ENCODE assay signal across 1 cellular context in the genomic region with DNA sequence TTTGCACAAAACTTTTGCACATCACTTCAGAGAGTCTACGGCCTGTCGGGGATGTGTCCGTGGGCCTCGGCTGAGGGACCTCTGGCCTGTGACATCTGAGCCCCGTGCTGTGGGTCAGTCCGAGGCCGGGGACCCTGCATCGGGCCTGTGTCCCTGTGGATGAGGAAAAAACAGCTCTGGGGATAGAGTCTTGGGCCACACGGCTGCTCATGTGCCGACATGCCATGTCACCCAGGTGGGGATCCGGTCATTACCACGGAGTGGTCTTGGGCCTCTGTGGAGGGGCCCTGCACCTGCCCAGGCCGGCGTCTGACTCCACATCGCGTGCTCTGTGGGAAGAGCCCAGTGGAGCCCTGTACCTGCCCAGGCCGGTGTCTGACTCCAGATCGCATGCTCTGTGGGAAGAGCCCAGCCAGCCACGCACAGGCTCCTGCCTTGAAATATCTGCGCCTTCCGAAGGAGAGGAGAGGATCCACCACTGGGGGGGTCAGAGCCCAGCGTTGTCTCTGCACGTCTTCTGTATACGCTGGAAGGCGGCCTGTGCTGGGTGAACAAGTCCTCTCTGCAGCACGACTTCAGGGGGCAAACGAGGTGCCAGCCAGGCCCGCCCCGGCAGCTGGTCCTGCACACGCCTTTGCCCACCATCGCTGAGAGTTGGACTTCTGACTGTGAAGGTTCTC.
TF ChIP-seq lines count a peak whose summit lies in the region.

No MANE protein-coding gene starts in this region.

TF ChIP-seq in H1, 55 proteins besides CTCF, POLR2A, EP300 and RAD21:
- TF ChIP-seq, protein P1, sequence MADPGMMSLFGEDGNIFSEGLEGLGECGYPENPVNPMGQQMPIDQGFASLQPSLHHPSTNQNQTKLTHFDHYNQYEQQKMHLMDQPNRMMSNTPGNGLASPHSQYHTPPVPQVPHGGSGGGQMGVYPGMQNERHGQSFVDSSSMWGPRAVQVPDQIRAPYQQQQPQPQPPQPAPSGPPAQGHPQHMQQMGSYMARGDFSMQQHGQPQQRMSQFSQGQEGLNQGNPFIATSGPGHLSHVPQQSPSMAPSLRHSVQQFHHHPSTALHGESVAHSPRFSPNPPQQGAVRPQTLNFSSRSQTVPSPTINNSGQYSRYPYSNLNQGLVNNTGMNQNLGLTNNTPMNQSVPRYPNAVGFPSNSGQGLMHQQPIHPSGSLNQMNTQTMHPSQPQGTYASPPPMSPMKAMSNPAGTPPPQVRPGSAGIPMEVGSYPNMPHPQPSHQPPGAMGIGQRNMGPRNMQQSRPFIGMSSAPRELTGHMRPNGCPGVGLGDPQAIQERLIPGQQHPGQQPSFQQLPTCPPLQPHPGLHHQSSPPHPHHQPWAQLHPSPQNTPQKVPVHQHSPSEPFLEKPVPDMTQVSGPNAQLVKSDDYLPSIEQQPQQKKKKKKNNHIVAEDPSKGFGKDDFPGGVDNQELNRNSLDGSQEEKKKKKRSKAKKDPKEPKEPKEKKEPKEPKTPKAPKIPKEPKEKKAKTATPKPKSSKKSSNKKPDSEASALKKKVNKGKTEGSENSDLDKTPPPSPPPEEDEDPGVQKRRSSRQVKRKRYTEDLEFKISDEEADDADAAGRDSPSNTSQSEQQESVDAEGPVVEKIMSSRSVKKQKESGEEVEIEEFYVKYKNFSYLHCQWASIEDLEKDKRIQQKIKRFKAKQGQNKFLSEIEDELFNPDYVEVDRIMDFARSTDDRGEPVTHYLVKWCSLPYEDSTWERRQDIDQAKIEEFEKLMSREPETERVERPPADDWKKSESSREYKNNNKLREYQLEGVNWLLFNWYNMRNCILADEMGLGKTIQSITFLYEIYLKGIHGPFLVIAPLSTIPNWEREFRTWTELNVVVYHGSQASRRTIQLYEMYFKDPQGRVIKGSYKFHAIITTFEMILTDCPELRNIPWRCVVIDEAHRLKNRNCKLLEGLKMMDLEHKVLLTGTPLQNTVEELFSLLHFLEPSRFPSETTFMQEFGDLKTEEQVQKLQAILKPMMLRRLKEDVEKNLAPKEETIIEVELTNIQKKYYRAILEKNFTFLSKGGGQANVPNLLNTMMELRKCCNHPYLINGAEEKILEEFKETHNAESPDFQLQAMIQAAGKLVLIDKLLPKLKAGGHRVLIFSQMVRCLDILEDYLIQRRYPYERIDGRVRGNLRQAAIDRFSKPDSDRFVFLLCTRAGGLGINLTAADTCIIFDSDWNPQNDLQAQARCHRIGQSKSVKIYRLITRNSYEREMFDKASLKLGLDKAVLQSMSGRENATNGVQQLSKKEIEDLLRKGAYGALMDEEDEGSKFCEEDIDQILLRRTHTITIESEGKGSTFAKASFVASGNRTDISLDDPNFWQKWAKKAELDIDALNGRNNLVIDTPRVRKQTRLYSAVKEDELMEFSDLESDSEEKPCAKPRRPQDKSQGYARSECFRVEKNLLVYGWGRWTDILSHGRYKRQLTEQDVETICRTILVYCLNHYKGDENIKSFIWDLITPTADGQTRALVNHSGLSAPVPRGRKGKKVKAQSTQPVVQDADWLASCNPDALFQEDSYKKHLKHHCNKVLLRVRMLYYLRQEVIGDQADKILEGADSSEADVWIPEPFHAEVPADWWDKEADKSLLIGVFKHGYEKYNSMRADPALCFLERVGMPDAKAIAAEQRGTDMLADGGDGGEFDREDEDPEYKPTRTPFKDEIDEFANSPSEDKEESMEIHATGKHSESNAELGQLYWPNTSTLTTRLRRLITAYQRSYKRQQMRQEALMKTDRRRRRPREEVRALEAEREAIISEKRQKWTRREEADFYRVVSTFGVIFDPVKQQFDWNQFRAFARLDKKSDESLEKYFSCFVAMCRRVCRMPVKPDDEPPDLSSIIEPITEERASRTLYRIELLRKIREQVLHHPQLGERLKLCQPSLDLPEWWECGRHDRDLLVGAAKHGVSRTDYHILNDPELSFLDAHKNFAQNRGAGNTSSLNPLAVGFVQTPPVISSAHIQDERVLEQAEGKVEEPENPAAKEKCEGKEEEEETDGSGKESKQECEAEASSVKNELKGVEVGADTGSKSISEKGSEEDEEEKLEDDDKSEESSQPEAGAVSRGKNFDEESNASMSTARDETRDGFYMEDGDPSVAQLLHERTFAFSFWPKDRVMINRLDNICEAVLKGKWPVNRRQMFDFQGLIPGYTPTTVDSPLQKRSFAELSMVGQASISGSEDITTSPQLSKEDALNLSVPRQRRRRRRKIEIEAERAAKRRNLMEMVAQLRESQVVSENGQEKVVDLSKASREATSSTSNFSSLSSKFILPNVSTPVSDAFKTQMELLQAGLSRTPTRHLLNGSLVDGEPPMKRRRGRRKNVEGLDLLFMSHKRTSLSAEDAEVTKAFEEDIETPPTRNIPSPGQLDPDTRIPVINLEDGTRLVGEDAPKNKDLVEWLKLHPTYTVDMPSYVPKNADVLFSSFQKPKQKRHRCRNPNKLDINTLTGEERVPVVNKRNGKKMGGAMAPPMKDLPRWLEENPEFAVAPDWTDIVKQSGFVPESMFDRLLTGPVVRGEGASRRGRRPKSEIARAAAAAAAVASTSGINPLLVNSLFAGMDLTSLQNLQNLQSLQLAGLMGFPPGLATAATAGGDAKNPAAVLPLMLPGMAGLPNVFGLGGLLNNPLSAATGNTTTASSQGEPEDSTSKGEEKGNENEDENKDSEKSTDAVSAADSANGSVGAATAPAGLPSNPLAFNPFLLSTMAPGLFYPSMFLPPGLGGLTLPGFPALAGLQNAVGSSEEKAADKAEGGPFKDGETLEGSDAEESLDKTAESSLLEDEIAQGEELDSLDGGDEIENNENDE (IDR thresholded peaks at IDR 0.05; ENCODE audit: insufficient replicate concordance, low read length): no peak
- TF ChIP-seq KDM1A (IDR thresholded peaks at IDR 0.05; ENCODE audit: borderline replicate concordance, low read length) (no peak), JUN (IDR thresholded peaks at IDR 0.05; ENCODE audit: low read depth, low read length) (no peak), CEBPB (IDR thresholded peaks at IDR 0.05; ENCODE audit: low read depth, low read length) (no peak), CTBP2 (IDR thresholded peaks at IDR 0.05; ENCODE audit: borderline replicate concordance, insufficient read depth, insufficient read length, low read length) (no peak), TBP (IDR thresholded peaks at IDR 0.05; ENCODE audit: low read depth, low read length) (no peak), POLR2AphosphoS5 (IDR thresholded peaks at IDR 0.05; ENCODE audit: low read depth, low read length) (no peak), TEAD4 (IDR thresholded peaks at IDR 0.05; ENCODE audit: low read depth, low read length) (no peak), PHF8 (conservative IDR thresholded peaks at IDR 0.05; ENCODE audit: low read depth, low read length) (no peak), YY1 (IDR thresholded peaks at IDR 0.05; ENCODE audit: low read depth, low read length) (no peak), CBX8 (IDR thresholded peaks at IDR 0.05; ENCODE audit: borderline replicate concordance, low read depth, low read length) (no peak), SIN3A (conservative IDR thresholded peaks at IDR 0.05 in 1 of 2, IDR thresholded peaks at IDR 0.05 in 1 of 2; ENCODE audit: low read depth in 1 of 2, low read length in 2 of 2) (no peak), RNF2 (IDR thresholded peaks at IDR 0.05; ENCODE audit: borderline replicate concordance, low read depth, low read length, missing control alignments, poor library complexity, severe bottlenecking) (no peak), SP4 (IDR thresholded peaks at IDR 0.05; ENCODE audit: low read length) (no peak), GTF2F1 (IDR thresholded peaks at IDR 0.05; ENCODE audit: borderline replicate concordance, low read depth, low read length) (no peak), SUZ12 (IDR thresholded peaks at IDR 0.05; ENCODE audit: low read length) (no peak), SP2 (IDR thresholded peaks at IDR 0.05; ENCODE audit: low read length) (no peak), NANOG (IDR thresholded peaks at IDR 0.05; ENCODE audit: insufficient read depth, low read depth, low read length, poor library complexity, severe bottlenecking) (no peak), TCF12 (IDR thresholded peaks at IDR 0.05; ENCODE audit: low read depth, low read length) (no peak)
- TF ChIP-seq, protein P2, sequence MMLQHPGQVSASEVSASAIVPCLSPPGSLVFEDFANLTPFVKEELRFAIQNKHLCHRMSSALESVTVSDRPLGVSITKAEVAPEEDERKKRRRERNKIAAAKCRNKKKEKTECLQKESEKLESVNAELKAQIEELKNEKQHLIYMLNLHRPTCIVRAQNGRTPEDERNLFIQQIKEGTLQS (IDR thresholded peaks at IDR 0.05; ENCODE audit: insufficient read depth, low read depth, low read length): no peak
